ENCODE assay signal across 8 cellular contexts in the genomic region with DNA sequence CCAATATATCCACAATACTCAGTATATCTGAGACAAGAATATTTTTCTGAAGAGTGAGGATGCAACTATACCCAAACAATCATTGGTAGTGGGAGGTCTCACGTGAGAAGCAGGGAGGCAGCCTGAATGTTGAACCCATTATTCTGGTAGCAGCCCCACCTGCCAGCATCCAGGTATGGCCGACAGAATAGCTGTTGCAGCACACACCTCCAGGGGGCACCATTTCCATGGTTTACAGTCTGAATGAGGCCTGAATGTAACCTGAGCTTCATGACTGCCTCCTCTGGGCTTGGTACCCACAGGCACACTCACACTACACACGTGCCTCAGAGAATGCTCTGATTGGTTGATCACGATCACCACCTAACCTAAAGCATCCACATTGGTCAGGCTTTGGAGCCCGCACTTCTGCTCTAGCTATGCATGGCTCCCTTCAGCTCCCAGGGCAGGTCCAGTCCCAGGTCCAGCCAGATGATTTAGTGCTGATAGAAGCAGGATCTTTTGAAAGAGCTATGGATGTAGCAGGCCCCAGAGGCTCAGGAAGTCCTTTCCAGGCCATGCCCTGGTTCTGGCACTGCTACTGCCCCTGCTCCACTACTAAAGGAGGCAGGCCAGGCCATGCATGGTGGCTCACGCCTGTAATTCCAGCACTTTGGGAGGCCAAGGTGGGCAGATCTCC. TPM values are rescaled to one million over a fixed set of nuclear protein-coding genes. Genes with fewer than 3 reads are reported as not detected.
DNase-seq lines count a peak whose midpoint lies in the region; ATAC-seq and FAIRE-seq lines count a peak whose summit lies in the region.

No MANE protein-coding gene starts in this region.

- H3K4me1 Mint-ChIP-seq in natural killer cell treated with Interleukin-12 subunit alpha and Interleukin-12 subunit beta and Interleukin-15 and Interleukin-18, amount 100 ng/mL, for 72 hours (ENCODE audit: low read depth in 2 of 2) = peaks cover 0 to 2% of the 10 kb centered on the region in 2 donors
- H3K4me1 Mint-ChIP-seq in stimulated activated naive CD8-positive, alpha-beta T cell treated with anti-CD3 and anti-CD28 coated beads, Interleukin-15, amount 100 ng/mL, for 72 hours = peaks cover 30% of the 10 kb centered on the region

- no peak overlapping the region for H3K27ac ChIP-seq in epithelial cell of prostate

- no peaks in the 10 kb centered on the region for H3K36me3 Mint-ChIP-seq in natural killer cell treated with Interleukin-12 subunit alpha and Interleukin-12 subunit beta and Interleukin-15 and Interleukin-18, amount 100 ng/mL, for 72 hours

- H3K27ac Mint-ChIP-seq in natural killer cell treated with Interleukin-12 subunit alpha and Interleukin-12 subunit beta and Interleukin-15 and Interleukin-18, amount 100 ng/mL, for 72 hours = no peak overlapping the region
- no peak overlapping the region for H3K27ac Mint-ChIP-seq in stimulated activated naive CD8-positive, alpha-beta T cell treated with anti-CD3 and anti-CD28 coated beads, Interleukin-15, amount 100 ng/mL, for 72 hours

- peak; percentile 100 for FAIRE-seq in HTR-8/SVneo (lab: Jason Lieb, UNC)

- DNase-seq in DMS153 (lab: John Stamatoyannopoulos, UW) (peak; percentile 95), HTR-8/SVneo (ENCODE audit: insufficient read length, low spot score) (peak; percentile 95), NOMO-1 treated with DMSO at 0.1 percent for 48 hours (lab: John Stamatoyannopoulos, UW; ENCODE audit: unreplicated experiment) (peak; percentile 79), epithelial cell of prostate (ENCODE audit: low read depth, low spot score) (peak; percentile 96)
- peak; percentile 91 for DNase-seq in activated CD8-positive, alpha-beta memory T cell treated with anti-CD3 and anti-CD28 coated beads for 24 hours
- peak; percentile 81 for DNase-seq in natural killer cell treated with Interleukin-12 subunit alpha and Interleukin-12 subunit beta and Interleukin-15 and Interleukin-18, amount 100 ng/mL, for 72 hours (ENCODE audit: low spot score)
- DNase-seq in stimulated activated naive CD8-positive, alpha-beta T cell treated with anti-CD3 and anti-CD28 coated beads, Interleukin-15, amount 100 ng/mL, for 72 hours = peak; percentile 89 to 91

- no peaks in the 10 kb centered on the region for H3K9me3 Mint-ChIP-seq in natural killer cell treated with Interleukin-12 subunit alpha and Interleukin-12 subunit beta and Interleukin-15 and Interleukin-18, amount 100 ng/mL, for 72 hours
- H3K9me3 Mint-ChIP-seq in stimulated activated naive CD8-positive, alpha-beta T cell treated with anti-CD3 and anti-CD28 coated beads, Interleukin-15, amount 100 ng/mL, for 72 hours = no peaks in the 10 kb centered on the region

- ATAC-seq in GM21423 (IDR thresholded peaks at IDR 0.05; ENCODE audit: unreplicated experiment) = peak; percentile 71
- ATAC-seq in natural killer cell treated with Interleukin-12 subunit alpha and Interleukin-12 subunit beta and Interleukin-15 and Interleukin-18, amount 100 ng/mL, for 72 hours = peak; percentile 87 to 89
- ATAC-seq in stimulated activated naive CD8-positive, alpha-beta T cell treated with anti-CD3 and anti-CD28 coated beads, Interleukin-15, amount 100 ng/mL, for 72 hours = peak; percentile 92

- H3K27me3 Mint-ChIP-seq in natural killer cell treated with Interleukin-12 subunit alpha and Interleukin-12 subunit beta and Interleukin-15 and Interleukin-18, amount 100 ng/mL, for 72 hours = peaks cover 7 to 13% of the 10 kb centered on the region in 2 donors
- no peaks in the 10 kb centered on the region for H3K27me3 Mint-ChIP-seq in stimulated activated naive CD8-positive, alpha-beta T cell treated with anti-CD3 and anti-CD28 coated beads, Interleukin-15, amount 100 ng/mL, for 72 hours

- H3K4me3 Mint-ChIP-seq in natural killer cell treated with Interleukin-12 subunit alpha and Interleukin-12 subunit beta and Interleukin-15 and Interleukin-18, amount 100 ng/mL, for 72 hours = no peak overlapping the region
- H3K4me3 Mint-ChIP-seq in stimulated activated naive CD8-positive, alpha-beta T cell treated with anti-CD3 and anti-CD28 coated beads, Interleukin-15, amount 100 ng/mL, for 72 hours = no peak overlapping the region

RNA-seq across cellular contexts. Expression of gene CBFB, which starts 11.0 kb away (rescaled TPM):
- 100 to 1,000 TPM; 128 to 161 TPM for total RNA-seq in natural killer cell treated with Interleukin-12 subunit alpha and Interleukin-12 subunit beta and Interleukin-15 and Interleukin-18, amount 100 ng/mL, for 72 hours

RNA-seq across cellular contexts. Expression of gene CES4A, which starts 29.6 kb away (rescaled TPM):
- 1 to 10 TPM; 6.5 to 8.2 TPM for total RNA-seq in natural killer cell treated with Interleukin-12 subunit alpha and Interleukin-12 subunit beta and Interleukin-15 and Interleukin-18, amount 100 ng/mL, for 72 hours

RNA-seq across cellular contexts. Expression of gene CES3, which starts 56.9 kb away (rescaled TPM):
- total RNA-seq in natural killer cell treated with Interleukin-12 subunit alpha and Interleukin-12 subunit beta and Interleukin-15 and Interleukin-18, amount 100 ng/mL, for 72 hours = 1 to 10 TPM in 1 of 2 donors, not detected in 1; 1.6 TPM
